ENCODE assay signal across 1 cellular context in the genomic region with DNA sequence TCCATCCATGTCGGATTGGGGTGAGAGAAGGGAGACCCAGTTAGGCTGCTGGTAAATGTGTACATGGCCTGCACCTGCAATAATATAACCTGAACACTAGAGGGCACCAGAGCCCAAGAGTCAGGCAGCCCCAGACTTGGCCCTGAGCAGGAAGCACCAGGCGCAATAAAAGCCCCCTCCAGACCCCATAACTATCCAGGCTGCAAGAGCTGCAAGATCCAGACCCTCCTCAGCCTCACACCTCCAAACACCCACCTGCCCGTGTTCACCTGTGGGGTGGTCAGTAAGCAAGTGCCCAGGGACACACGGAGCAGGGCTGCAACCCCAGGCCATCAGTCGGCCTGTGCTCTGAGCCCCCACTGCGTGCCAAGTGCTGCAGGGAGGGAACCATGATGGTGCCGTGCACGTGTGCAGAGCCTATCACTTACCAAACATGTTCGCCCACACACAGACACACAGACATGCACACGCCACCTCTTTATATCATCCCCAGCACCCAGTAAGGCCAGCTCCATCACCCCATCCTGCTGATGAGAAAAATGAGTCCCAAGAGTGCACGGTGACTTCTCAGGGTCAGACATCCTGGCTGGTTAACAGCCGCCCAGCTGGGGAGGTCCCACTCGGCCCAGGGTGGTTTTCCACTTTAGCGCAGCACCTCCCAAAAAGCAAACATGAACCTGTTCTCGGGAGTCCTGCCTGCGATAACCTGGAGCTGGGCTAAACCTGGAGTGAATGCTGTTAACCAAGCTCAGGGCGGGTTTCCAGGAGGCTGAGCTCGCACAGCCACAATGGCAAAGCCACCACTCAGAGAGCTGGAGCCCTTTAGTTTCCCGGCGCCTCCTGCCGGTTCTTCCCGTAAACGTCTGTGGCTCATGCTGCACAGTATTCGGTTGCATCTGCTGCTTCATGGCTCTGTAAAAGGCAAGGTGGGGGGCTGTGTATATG.
A peak's percentile ranks its signal among the peaks of the same experiment; 100 is the strongest.
TF ChIP-seq lines count a peak whose summit lies in the region.

No MANE protein-coding gene starts in this region.

TF ChIP-seq in IMR-90, 13 proteins besides CTCF, POLR2A, EP300 and RAD21:
- peak; percentile 74 for TF ChIP-seq SMC3 (IDR thresholded peaks at IDR 0.05; ENCODE audit: low read depth, low read length)
- TF ChIP-seq MXI1 (IDR thresholded peaks at IDR 0.05; ENCODE audit: borderline replicate concordance, low read depth, low read length), result no peak
- TF ChIP-seq FOS (IDR thresholded peaks at IDR 0.05; ENCODE audit: low read depth, low read length), result no peak
- no peak for TF ChIP-seq MAFK (IDR thresholded peaks at IDR 0.05; ENCODE audit: low read depth, low read length)
